ENCODE assay signal across 8 cellular contexts in genomic region chr9:101705135-101705661, GRCh38. TPM values are rescaled to one million over a fixed set of nuclear protein-coding genes. Genes with fewer than 3 reads are reported as not detected.
DNase-seq lines count a peak whose midpoint lies in the region; ATAC-seq lines count a peak whose summit lies in the region.

No MANE protein-coding gene starts in this region.

- POLR2A ChIA-PET in T-cell (lab: Charles Lee): no interaction called here

- no peaks in the 10 kb centered on the region for H3K36me3 Mint-ChIP-seq in T-cell
- no peaks in the 10 kb centered on the region for H3K36me3 Mint-ChIP-seq in dendritic cell treated with granulocyte-macrophage colony-stimulating factor and Interleukin-4, amounts not matched to agents 40 ng/mL and 50 ng/mL, for 4 days (ENCODE audit: low read depth)
- H3K36me3 Mint-ChIP-seq in naive B cell: no peaks in the 10 kb centered on the region
- no peaks in the 10 kb centered on the region for H3K36me3 Mint-ChIP-seq in natural killer cell treated with Interleukin-12 subunit alpha and Interleukin-12 subunit beta and Interleukin-15 and Interleukin-18, amount 100 ng/mL, for 72 hours

- CTCF ChIA-PET in T-cell (lab: Charles Lee): interaction anchor here in 1 of 2 donors (0.5 kb wide), 1 partner anchor 29 kb away, joined by 4 read pairs; no protein-coding TSS in a partner anchor

- DNase-seq in A172 (ENCODE audit: low spot score): peak; percentile 30
- DNase-seq in T-cell: peak in 25 of 34 experiments; percentile 0 to 28 (median 8)
- DNase-seq in naive B cell: no peak
- no peak for DNase-seq in natural killer cell treated with Interleukin-12 subunit alpha and Interleukin-12 subunit beta and Interleukin-15 and Interleukin-18, amount 100 ng/mL, for 72 hours (ENCODE audit: low spot score)
- DNase-seq in mesenteric fat pad (ENCODE audit: low spot score): no peak

- intact Hi-C loops in dendritic cell treated with granulocyte-macrophage colony-stimulating factor and Interleukin-4, amounts not matched to agents 40 ng/mL and 50 ng/mL, for 4 days (cut with micrococcal nuclease): no loop called here

- H3K4me1 Mint-ChIP-seq in T-cell: peaks cover 5 to 11% (median 9%) of the 10 kb centered on the region in 3 donors
- H3K4me1 Mint-ChIP-seq in dendritic cell treated with granulocyte-macrophage colony-stimulating factor and Interleukin-4, amounts not matched to agents 40 ng/mL and 50 ng/mL, for 4 days (ENCODE audit: low read depth): peaks cover 10% of the 10 kb centered on the region
- H3K4me1 Mint-ChIP-seq in naive B cell: peaks cover 7 to 10% (median 8%) of the 10 kb centered on the region in 3 donors
- no peaks in the 10 kb centered on the region for H3K4me1 Mint-ChIP-seq in natural killer cell treated with Interleukin-12 subunit alpha and Interleukin-12 subunit beta and Interleukin-15 and Interleukin-18, amount 100 ng/mL, for 72 hours (ENCODE audit: low read depth in 2 of 2)

- ATAC-seq in GM18517 (IDR thresholded peaks at IDR 0.05; ENCODE audit: unreplicated experiment): peak; percentile 75
- peak; percentile 77 for ATAC-seq in HG03175 (IDR thresholded peaks at IDR 0.05; ENCODE audit: unreplicated experiment)
- ATAC-seq in T-cell (replicated peaks in 1 of 4): peak; percentile 81 to 94 (median 90)
- ATAC-seq in naive B cell (ENCODE audit: low read depth in 2 of 2): peak; percentile 64 to 70
- no peak for ATAC-seq in natural killer cell treated with Interleukin-12 subunit alpha and Interleukin-12 subunit beta and Interleukin-15 and Interleukin-18, amount 100 ng/mL, for 72 hours

- peaks cover 2 to 34% of the 10 kb centered on the region in 2 donors for H3K27me3 Mint-ChIP-seq in T-cell
- peaks cover 12% of the 10 kb centered on the region for H3K27me3 Mint-ChIP-seq in dendritic cell treated with granulocyte-macrophage colony-stimulating factor and Interleukin-4, amounts not matched to agents 40 ng/mL and 50 ng/mL, for 4 days
- peaks cover 16 to 30% (median 20%) of the 10 kb centered on the region in 3 donors for H3K27me3 Mint-ChIP-seq in naive B cell
- peaks cover 9 to 13% of the 10 kb centered on the region in 2 donors for H3K27me3 Mint-ChIP-seq in natural killer cell treated with Interleukin-12 subunit alpha and Interleukin-12 subunit beta and Interleukin-15 and Interleukin-18, amount 100 ng/mL, for 72 hours

- H3K27ac Mint-ChIP-seq in T-cell (peak overlapping the region; percentile 13 to 83), naive B cell (peak overlapping the region in 2 of 6 donors; percentile 34 to 36)
- H3K27ac Mint-ChIP-seq in dendritic cell treated with granulocyte-macrophage colony-stimulating factor and Interleukin-4, amounts not matched to agents 40 ng/mL and 50 ng/mL, for 4 days: no peak overlapping the region
- H3K27ac Mint-ChIP-seq in natural killer cell treated with Interleukin-12 subunit alpha and Interleukin-12 subunit beta and Interleukin-15 and Interleukin-18, amount 100 ng/mL, for 72 hours: no peak overlapping the region

- H3K4me3 Mint-ChIP-seq in T-cell: peak overlapping the region; percentile 74 to 79 (median 78)
- peak overlapping the region; percentile 36 for H3K4me3 Mint-ChIP-seq in dendritic cell treated with granulocyte-macrophage colony-stimulating factor and Interleukin-4, amounts not matched to agents 40 ng/mL and 50 ng/mL, for 4 days
- H3K4me3 Mint-ChIP-seq in naive B cell: peak overlapping the region in 7 of 8 donors; percentile 47 to 81 (median 77)
- no peak overlapping the region for H3K4me3 Mint-ChIP-seq in natural killer cell treated with Interleukin-12 subunit alpha and Interleukin-12 subunit beta and Interleukin-15 and Interleukin-18, amount 100 ng/mL, for 72 hours

- H3K9me3 Mint-ChIP-seq in T-cell (no peaks in the 10 kb centered on the region), naive B cell (peaks cover 0 to under 1% (median 0%) of the 10 kb centered on the region in 7 donors)
- no peaks in the 10 kb centered on the region for H3K9me3 Mint-ChIP-seq in dendritic cell treated with granulocyte-macrophage colony-stimulating factor and Interleukin-4, amounts not matched to agents 40 ng/mL and 50 ng/mL, for 4 days
- no peaks in the 10 kb centered on the region for H3K9me3 Mint-ChIP-seq in natural killer cell treated with Interleukin-12 subunit alpha and Interleukin-12 subunit beta and Interleukin-15 and Interleukin-18, amount 100 ng/mL, for 72 hours

RNA-seq across cellular contexts. Expression of gene GRIN3A, which starts 33.2 kb away (rescaled TPM):
- total RNA-seq in A172 (2014; rRNA removed; shearing (Covaris generic)): not detected in 2 replicates
- total RNA-seq in T-cell (under 1 TPM in 1 of 5 donors, not detected in 4; 0.08 TPM), mesenteric fat pad (0.06 TPM)
- under 1 TPM in 4 of 6 donors, not detected in 2; 0.03 to 0.09 (median 0.07) TPM for polyA plus RNA-seq in naive B cell (ENCODE audit: low read depth in 6 of 6)
- total RNA-seq in natural killer cell treated with Interleukin-12 subunit alpha and Interleukin-12 subunit beta and Interleukin-15 and Interleukin-18, amount 100 ng/mL, for 72 hours: not detected

Comparison
In these comparisons a context has a peak if more than half of its experiments do, and no peak if none do; other contexts are left out.
1. DNase-seq: peak in A172 (single experiment) and T-cell (25 of 34); none in naive B cell (single experiment), natural killer cell treated with Interleukin-12 subunit alpha and Interleukin-12 subunit beta and Interleukin-15 and Interleukin-18, amount 100 ng/mL, for 72 hours (single experiment) and mesenteric fat pad (single experiment).
2. ATAC-seq: peak in GM18517 (single experiment), HG03175 (single experiment), T-cell (4 of 4) and naive B cell (2 of 2); none in natural killer cell treated with Interleukin-12 subunit alpha and Interleukin-12 subunit beta and Interleukin-15 and Interleukin-18, amount 100 ng/mL, for 72 hours (0 of 2).
3. H3K27ac Mint-ChIP-seq: peak in T-cell (2 of 2); none in dendritic cell treated with granulocyte-macrophage colony-stimulating factor and Interleukin-4, amounts not matched to agents 40 ng/mL and 50 ng/mL, for 4 days (single experiment) and natural killer cell treated with Interleukin-12 subunit alpha and Interleukin-12 subunit beta and Interleukin-15 and Interleukin-18, amount 100 ng/mL, for 72 hours (0 of 2).